Comparison of ENCODE assay signal across 14 cellular contexts in the genomic region with DNA sequence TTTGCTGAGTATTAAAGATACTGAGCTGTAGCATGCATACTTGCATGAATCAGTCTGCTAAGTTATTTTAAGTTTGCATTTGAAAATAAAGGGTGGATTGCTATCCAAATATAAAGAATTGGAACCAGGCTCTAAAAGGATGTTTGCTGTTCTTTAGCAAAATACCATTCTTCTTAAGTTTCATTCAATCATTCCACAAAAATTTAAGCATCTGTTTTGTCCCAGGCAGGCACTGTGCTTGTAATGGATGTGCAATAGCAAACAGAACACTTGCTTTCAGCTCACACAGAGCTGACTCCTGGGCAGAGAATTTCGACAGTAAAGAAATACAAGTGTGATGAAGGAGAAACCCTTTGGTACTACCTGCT.
DNase-seq lines count a peak whose midpoint lies in the region; ATAC-seq and TF ChIP-seq lines count a peak whose summit lies in the region.
"Had no signal": no experiment of that assay in that cellular context is flagged by ENCODE, and none has a peak within 500 bp of the region (broad histone marks: within the 10 kb centered on the region; RNA-seq: fewer than 3 reads in every experiment).

No MANE protein-coding gene starts in this region.

- DNase-seq in GM03348 (ENCODE audit: low spot score), result peak; percentile 79
- DNase-seq in ascending aorta (ENCODE audit: low spot score in 2 of 2), result no peak
- DNase-seq in foreskin keratinocyte, result peak in 1 of 2 donors; percentile 49
- DNase-seq in stromal cell of bone marrow (ENCODE audit: low read depth), result peak; percentile 73
- no peak for DNase-seq in A673 (ENCODE audit: low spot score)
- no peak for DNase-seq in NCI-H2171 (lab: John Stamatoyannopoulos, UW)
- no peak for DNase-seq in upper lobe of left lung
- no peak for DNase-seq in HT-29 (ENCODE audit: low spot score)
- DNase-seq: cortex of kidney; heart right ventricle; NCI-H1105 treated with DMSO at 0.1 percent for 48 hours; NCI-H774; stimulated activated CD4-positive, alpha-beta T cell treated with anti-CD3 and anti-CD28 coated beads, Interleukin-2, amount 100 ng/mL, for 24 hours had no signal

- H3K4me1 ChIP-seq in ascending aorta, result peaks cover 43 to 80% of the 10 kb centered on the region in 2 donors
- H3K4me1 ChIP-seq in foreskin keratinocyte, result peaks cover 59% of the 10 kb centered on the region
- peaks cover 58% of the 10 kb centered on the region for H3K4me1 ChIP-seq in A673 (ENCODE audit: insufficient read depth, low read length, poor library complexity, severe bottlenecking)
- peaks cover 58 to 81% (median 68%) of the 10 kb centered on the region in 4 donors for H3K4me1 ChIP-seq in upper lobe of left lung

- TF ChIP-seq CTCF in ascending aorta (IDR thresholded peaks at IDR 0.05) (no peak), foreskin keratinocyte (conservative IDR thresholded peaks at IDR 0.05) (no peak), A673 (conservative IDR thresholded peaks at IDR 0.05; ENCODE audit: low read depth, low read length) (no peak), upper lobe of left lung (IDR thresholded peaks at IDR 0.05) (no peak)

- no peak for ATAC-seq in foreskin keratinocyte
- ATAC-seq in upper lobe of left lung (ENCODE audit: low FRiP score in 2 of 2), result no peak
- ATAC-seq: heart right ventricle; stimulated activated effector memory CD8-positive, alpha-beta T cell treated with anti-CD3 and anti-CD28 coated beads, Interleukin-12 subunit alpha, Interleukin-12 subunit beta, amount 100 ng/mL, for 72 hours had no signal

- CTCF ChIA-PET in A673 (lab: Charles Lee), result no interaction called here

- POLR2A ChIA-PET in A673 (lab: Charles Lee; ENCODE audit: low non-redundant PET), result no interaction called here

- intact Hi-C loops in ascending aorta (cut with DNase I), result loop anchor here (1.0 kb wide), 1 partner anchor 23 kb away; no protein-coding TSS in a partner anchor
- intact Hi-C loops in A673 (cut with micrococcal nuclease; ENCODE audit: unreplicated experiment), result no loop called here

- H3K27me3 ChIP-seq in ascending aorta, result no peaks in the 10 kb centered on the region
- H3K27me3 ChIP-seq in foreskin keratinocyte, result no peaks in the 10 kb centered on the region
- no peaks in the 10 kb centered on the region for H3K27me3 ChIP-seq in A673 (replicated peaks; ENCODE audit: insufficient read depth, low read depth, low read length, poor library complexity)
- H3K27me3 ChIP-seq in upper lobe of left lung, result no peaks in the 10 kb centered on the region
- H3K27me3 ChIP-seq: heart right ventricle had no signal

- WGBS in upper lobe of left lung, 2 donors, result 44 to 55% methylated on average over 1 of the region's 1 CpG

- no peaks in the 10 kb centered on the region for H3K36me3 ChIP-seq in ascending aorta
- H3K36me3 ChIP-seq in A673 (ENCODE audit: insufficient read depth, low read length, poor library complexity, severe bottlenecking), result no peaks in the 10 kb centered on the region
- no peaks in the 10 kb centered on the region for H3K36me3 ChIP-seq in upper lobe of left lung
- H3K36me3 ChIP-seq: heart right ventricle had no signal

- peak overlapping the region; percentile 92 for H3K27ac ChIP-seq in ascending aorta
- peak overlapping the region; percentile 29 for H3K27ac ChIP-seq in foreskin keratinocyte
- H3K27ac ChIP-seq in A673 (ENCODE audit: low read depth, low read length, poor library complexity, severe bottlenecking), result no peak overlapping the region
- peak overlapping the region in 2 of 4 donors; percentile 47 to 92 for H3K27ac ChIP-seq in upper lobe of left lung

- no peak for TF ChIP-seq POLR2A in upper lobe of left lung (IDR thresholded peaks at IDR 0.05)

- H3K4me3 ChIP-seq in ascending aorta (peak overlapping the region in 1 of 2 donors; percentile 6), A673 (ENCODE audit: low read depth, low read length, poor library complexity, severe bottlenecking) (no peak overlapping the region), upper lobe of left lung (no peak overlapping the region)
- H3K4me3 ChIP-seq: heart right ventricle had no signal

- no TSS peak for BruUV-seq in A673 (replicated peaks; lab: Mats Ljungman, UMichigan)

- no peak for TF ChIP-seq EP300 in upper lobe of left lung (IDR thresholded peaks at IDR 0.05)

- no peaks in the 10 kb centered on the region for H3K9me3 ChIP-seq in ascending aorta
- no peaks in the 10 kb centered on the region for H3K9me3 ChIP-seq in A673 (ENCODE audit: low read depth, low read length, poor library complexity, severe bottlenecking)
- no peaks in the 10 kb centered on the region for H3K9me3 ChIP-seq in upper lobe of left lung
- H3K9me3 ChIP-seq: heart right ventricle had no signal

Comparison
In these comparisons a context has a peak if more than half of its experiments do, and no peak if none do; other contexts are left out.
1. DNase-seq: peak in GM03348 (single experiment) and stromal cell of bone marrow (single experiment); none in ascending aorta (0 of 2), A673 (single experiment), NCI-H2171 (single experiment), upper lobe of left lung (0 of 2) and HT-29 (single experiment).